22 cellular contexts compared by ENCODE assay signal in genomic region chr18:10141559-10141958, GRCh38.
DNase-seq lines count a peak whose midpoint lies in the region; ATAC-seq, FAIRE-seq and TF ChIP-seq lines count a peak whose summit lies in the region.
"Had no signal": no experiment of that assay in that cellular context is flagged by ENCODE, and none has a peak within 500 bp of the region (broad histone marks: within the 10 kb centered on the region; RNA-seq: fewer than 3 reads in every experiment).

No MANE protein-coding gene starts in this region.

- no peaks in the 10 kb centered on the region for H3K27me3 ChIP-seq in left ventricle myocardium inferior (ENCODE audit: low read depth)
- H3K27me3 ChIP-seq: tibial artery had no signal

- no peak for FAIRE-seq in urothelium cell line (lab: Jason Lieb, UNC)
- FAIRE-seq: frontal cortex had no signal

- peaks cover 25% of the 10 kb centered on the region for H3K4me1 ChIP-seq in left ventricle myocardium inferior
- no peaks in the 10 kb centered on the region for H3K4me1 ChIP-seq in mucosa of descending colon (ENCODE audit: low read depth)

- TF ChIP-seq CTCF in left ventricle myocardium inferior (IDR thresholded peaks at IDR 0.05; ENCODE audit: borderline replicate concordance), result no peak
- TF ChIP-seq CTCF in mucosa of descending colon (IDR thresholded peaks at IDR 0.05), result no peak

- no peak for DNase-seq in Right ventricle myocardium superior
- no peak for DNase-seq in left ventricle myocardium inferior
- DNase-seq in dermis blood vessel endothelial cell, result peak; percentile 22
- no peak for DNase-seq in mucosa of descending colon
- DNase-seq in urothelium cell line (ENCODE audit: low spot score), result peak; percentile 25
- no peak for DNase-seq in stimulated activated CD4-positive, alpha-beta T cell treated with anti-CD3 and anti-CD28 coated beads, Interleukin-2, amount 100 ng/mL, for 24 hours
- no peak for DNase-seq in activated CD4-positive, alpha-beta T cell treated with anti-CD3 and anti-CD28 coated beads for 48 hours
- DNase-seq: activated CD4-positive, alpha-beta memory T cell treated with anti-CD3 and anti-CD28 coated beads, Interleukin-2, amount 10 ng/mL, durations not matched to agents 7 days and 5 days; activated naive CD4-positive, alpha-beta T cell treated with anti-CD3 and anti-CD28 coated beads for 36 hours; activated T-cell treated with anti-CD3 and anti-CD28 coated beads, Interleukin-2, amount 50 U/mL, for 24 hours; cortex of kidney; NCI-H1105; NCI-H2107; NCI-H524; psoas muscle; T-helper 17 cell; tibial artery; WERI-Rb-1 had no signal

- peak; percentile 28 for ATAC-seq in Right ventricle myocardium superior (ENCODE audit: poor library complexity)
- ATAC-seq in mucosa of descending colon, result peak; percentile 58
- ATAC-seq in GM18907 (IDR thresholded peaks at IDR 0.05; ENCODE audit: unreplicated experiment), result no peak
- ATAC-seq: stimulated activated memory B cell treated with anti-CD40 and anti-IgM and Interleukin-4, amounts not matched to agents 10 μg/mL and 1 μg/mL and 100 μg/mL, for 72 hours; T-helper 17 cell had no signal

- H3K36me3 ChIP-seq in left ventricle myocardium inferior (no peaks in the 10 kb centered on the region), mucosa of descending colon (ENCODE audit: low read depth) (no peaks in the 10 kb centered on the region)
- H3K36me3 ChIP-seq: tibial artery, WERI-Rb-1 had no signal

- no peak overlapping the region for H3K4me3 ChIP-seq in left ventricle myocardium inferior
- H3K4me3 ChIP-seq in mucosa of descending colon, result no peak overlapping the region
- H3K4me3 ChIP-seq: psoas muscle had no signal

- intact Hi-C loops in Right ventricle myocardium superior (cut with DNase I) (no loop called here), left ventricle myocardium inferior (cut with micrococcal nuclease) (no loop called here), mucosa of descending colon (cut with DNase I, micrococcal nuclease) (no loop called here)

- no peak overlapping the region for H3K27ac ChIP-seq in left ventricle myocardium inferior (replicated peaks)
- H3K27ac ChIP-seq: C4-2B, psoas muscle, WERI-Rb-1 had no signal

- H3K9me3 ChIP-seq in left ventricle myocardium inferior (replicated peaks) (no peaks in the 10 kb centered on the region), mucosa of descending colon (no peaks in the 10 kb centered on the region)
- H3K9me3 ChIP-seq: psoas muscle, tibial artery had no signal

Comparison
In these comparisons a context has a peak if more than half of its experiments do, and no peak if none do; other contexts are left out.
1. DNase-seq: peak in dermis blood vessel endothelial cell (single experiment) and urothelium cell line (single experiment); none in Right ventricle myocardium superior (single experiment), left ventricle myocardium inferior (single experiment), mucosa of descending colon (0 of 3), stimulated activated CD4-positive, alpha-beta T cell treated with anti-CD3 and anti-CD28 coated beads, Interleukin-2, amount 100 ng/mL, for 24 hours (0 of 2) and activated CD4-positive, alpha-beta T cell treated with anti-CD3 and anti-CD28 coated beads for 48 hours (single experiment).